In genomic region chr4:99949999-99950912, GRCh38 we compare ENCODE assay signal across 8 cellular contexts. TPM values are rescaled to one million over a fixed set of nuclear protein-coding genes. Genes with fewer than 3 reads are reported as not detected.
DNase-seq lines count a peak whose midpoint lies in the region; ATAC-seq and TF ChIP-seq lines count a peak whose summit lies in the region.

Gene H2AZ1, minus strand, starts transcription at chr4:99950275. Its CDS starts 105 bp downstream, at chr4:99950170.

- peaks cover 33% of the 10 kb centered on the region for H4K20me1 ChIP-seq in Loucy (ENCODE audit: insufficient read depth, low read length, poor library complexity, severe bottlenecking)

- peak; percentile 70 for ATAC-seq in RWPE2 (ENCODE audit: low read depth)
- ATAC-seq in natural killer cell = peak; percentile 72 to 87 (median 76)

- H3F3A ChIP-seq in Loucy (ENCODE audit: low read depth) = peaks cover 21% of the 10 kb centered on the region

- TF ChIP-seq CTCF in Loucy (conservative IDR thresholded peaks at IDR 0.05; ENCODE audit: low read length) = no peak
- no peak for TF ChIP-seq CTCF in RWPE2 (IDR thresholded peaks at IDR 0.05; ENCODE audit: poor library complexity, severe bottlenecking)
- no peak for TF ChIP-seq CTCF in fibroblast of pulmonary artery (IDR thresholded peaks at IDR 0.05; ENCODE audit: low read length, missing control alignments)
- TF ChIP-seq CTCF in natural killer cell (IDR thresholded peaks at IDR 0.05) = no peak

- peak within 1 kb of the TSS; percentile 91 for H3K27ac ChIP-seq in RWPE2 (ENCODE audit: poor library complexity, severe bottlenecking)

- peaks cover 23% of the 10 kb centered on the region for H3K36me3 Mint-ChIP-seq in activated T-helper 2 cell treated with anti-CD3 and anti-CD28 coated beads, Interferon-gamma antibody, Interleukin-2, Interleukin-4, amounts not matched to agents 10 μg/mL and 5 μg/mL and 100 μg/mL, durations not matched to agents 14 hours and 24 hours and 36 hours (ENCODE audit: low read depth)
- H3K36me3 Mint-ChIP-seq in natural killer cell = no peaks in the 10 kb centered on the region

- no peaks in the 10 kb centered on the region for H3K9me3 Mint-ChIP-seq in activated T-helper 2 cell treated with anti-CD3 and anti-CD28 coated beads, Interferon-gamma antibody, Interleukin-2, Interleukin-4, amounts not matched to agents 10 μg/mL and 5 μg/mL and 100 μg/mL, durations not matched to agents 14 hours and 24 hours and 36 hours
- no peaks in the 10 kb centered on the region for H3K9me3 Mint-ChIP-seq in natural killer cell

- H3K27ac Mint-ChIP-seq in activated T-helper 2 cell treated with anti-CD3 and anti-CD28 coated beads, Interferon-gamma antibody, Interleukin-2, Interleukin-4, amounts not matched to agents 10 μg/mL and 5 μg/mL and 100 μg/mL, durations not matched to agents 14 hours and 24 hours and 36 hours = no peak within 1 kb of the TSS
- no peak within 1 kb of the TSS for H3K27ac Mint-ChIP-seq in natural killer cell

- H3K4me2 ChIP-seq in Loucy (ENCODE audit: low read depth, low read length, poor library complexity, severe bottlenecking) = peak within 1 kb of the TSS; percentile 99

- H3K27me3 ChIP-seq in H7 (ENCODE audit: control insufficient read depth, insufficient read depth, low read length) = no peaks in the 10 kb centered on the region
- H3K27me3 ChIP-seq in Loucy (ENCODE audit: insufficient read depth, low read length, poor library complexity, severe bottlenecking) = peaks cover 5% of the 10 kb centered on the region
- H3K27me3 ChIP-seq in RWPE2 (ENCODE audit: insufficient read depth, poor library complexity, severe bottlenecking) = no peaks in the 10 kb centered on the region

- H3K4me3 ChIP-seq in H7 (ENCODE audit: insufficient read depth, low read depth, low read length) (peak within 1 kb of the TSS; percentile 88), Loucy (ENCODE audit: low read length, poor library complexity, severe bottlenecking) (peak within 1 kb of the TSS; percentile 96), RWPE2 (ENCODE audit: severe bottlenecking) (peak within 1 kb of the TSS; percentile 91), fibroblast of pulmonary artery (replicated peaks; ENCODE audit: low read depth, low read length) (peak within 1 kb of the TSS; percentile 93)

- DNase-seq in ELR (ENCODE audit: low read depth) (peak; percentile 99), H7 (peak; percentile 94), RWPE2 (ENCODE audit: low spot score) (peak; percentile 99), fibroblast of pulmonary artery (ENCODE audit: low read depth) (peak; percentile 99), natural killer cell (peak; percentile 87)
- DNase-seq in activated T-helper 2 cell treated with anti-CD3 and anti-CD28 coated beads, Interferon-gamma antibody, Interleukin-2, Interleukin-4, amounts not matched to agents 10 μg/mL and 5 μg/mL and 100 μg/mL, durations not matched to agents 14 hours and 24 hours and 36 hours (ENCODE audit: low spot score) = peak; percentile 95
- DNase-seq in stimulated activated naive CD4-positive, alpha-beta T cell treated with Interleukin-2 at 50 U/mL for 16 hours (lab: John Stamatoyannopoulos, UW) = peak; percentile 99

- peak within 1 kb of the TSS; percentile 99 for H3K9ac ChIP-seq in Loucy (ENCODE audit: low read depth, low read length, poor library complexity, severe bottlenecking)

- H3K4me3 Mint-ChIP-seq in activated T-helper 2 cell treated with anti-CD3 and anti-CD28 coated beads, Interferon-gamma antibody, Interleukin-2, Interleukin-4, amounts not matched to agents 10 μg/mL and 5 μg/mL and 100 μg/mL, durations not matched to agents 14 hours and 24 hours and 36 hours (ENCODE audit: low read depth) = no peak within 1 kb of the TSS
- H3K4me3 Mint-ChIP-seq in natural killer cell = no peak within 1 kb of the TSS

- intact Hi-C loops in activated T-helper 2 cell treated with anti-CD3 and anti-CD28 coated beads, Interferon-gamma antibody, Interleukin-2, Interleukin-4, amounts not matched to agents 10 μg/mL and 5 μg/mL and 100 μg/mL, durations not matched to agents 14 hours and 24 hours and 36 hours (cut with micrococcal nuclease) = loop anchor here (1.0 to 10.0 kb wide), 10 partner anchors 56 to 1397 kb away; partner anchors contain the start of genes ADH5, LAMTOR3, METAP1 and PPP3CA
- intact Hi-C loops in natural killer cell (cut with micrococcal nuclease) = loop anchor here (1.0 kb wide), 2 partner anchors 138 to 862 kb away; partner anchors contain the start of gene ADH5

- no peaks in the 10 kb centered on the region for H3K9me2 ChIP-seq in Loucy (replicated peaks; ENCODE audit: low read depth, low read length)

- peaks cover 8% of the 10 kb centered on the region for H3K36me3 ChIP-seq in H7 (replicated peaks; ENCODE audit: control insufficient read depth, insufficient read depth, low read length)
- peaks cover 20% of the 10 kb centered on the region for H3K36me3 ChIP-seq in Loucy (ENCODE audit: insufficient read depth, low read length)
- peaks cover 25% of the 10 kb centered on the region for H3K36me3 ChIP-seq in RWPE2 (ENCODE audit: low read depth)

- H3K4me1 ChIP-seq in Loucy (ENCODE audit: insufficient read depth, low read length, poor library complexity, severe bottlenecking) = peaks cover 33% of the 10 kb centered on the region
- peaks cover 20% of the 10 kb centered on the region for H3K4me1 ChIP-seq in RWPE2 (ENCODE audit: insufficient read depth, poor library complexity, severe bottlenecking)

- H3K4me1 Mint-ChIP-seq in activated T-helper 2 cell treated with anti-CD3 and anti-CD28 coated beads, Interferon-gamma antibody, Interleukin-2, Interleukin-4, amounts not matched to agents 10 μg/mL and 5 μg/mL and 100 μg/mL, durations not matched to agents 14 hours and 24 hours and 36 hours (ENCODE audit: low read depth) = peaks cover 24% of the 10 kb centered on the region
- peaks cover 16 to 23% of the 10 kb centered on the region in 2 donors for H3K4me1 Mint-ChIP-seq in natural killer cell

- H3K9me3 ChIP-seq in Loucy (ENCODE audit: insufficient read depth, low read depth, low read length) = no peaks in the 10 kb centered on the region
- no peaks in the 10 kb centered on the region for H3K9me3 ChIP-seq in RWPE2 (ENCODE audit: severe bottlenecking)

- peak within 1 kb of the TSS; percentile 89 for H2AFZ ChIP-seq in Loucy (ENCODE audit: low read length)

- peaks cover 49% of the 10 kb centered on the region for H3K79me2 ChIP-seq in Loucy (ENCODE audit: insufficient read depth, low read length)

- no peaks in the 10 kb centered on the region for H3K27me3 Mint-ChIP-seq in activated T-helper 2 cell treated with anti-CD3 and anti-CD28 coated beads, Interferon-gamma antibody, Interleukin-2, Interleukin-4, amounts not matched to agents 10 μg/mL and 5 μg/mL and 100 μg/mL, durations not matched to agents 14 hours and 24 hours and 36 hours (ENCODE audit: low read depth)
- H3K27me3 Mint-ChIP-seq in natural killer cell (ENCODE audit: low read depth in 2 of 2) = no peaks in the 10 kb centered on the region

RNA-seq across cellular contexts. Expression of gene H2AZ1, which starts in this region (rescaled TPM):
- total RNA-seq in H7 (2014; rRNA removed; shearing (Covaris generic)) = 793 and 1,194 TPM in 2 replicates
- 446 and 466 TPM in 2 replicates for total RNA-seq in activated T-helper 2 cell treated with anti-CD3 and anti-CD28 coated beads, Interferon-gamma antibody, Interleukin-2, Interleukin-4, amounts not matched to agents 10 μg/mL and 5 μg/mL and 100 μg/mL, durations not matched to agents 14 hours and 24 hours and 36 hours
- 10 to 100 TPM; 87.7 to 91.3 (median 89.5) TPM for total RNA-seq in natural killer cell

Comparison
In these comparisons a context has a peak if more than half of its experiments do, and no peak if none do; other contexts are left out.
1. Peak in every context shown above with its lines: DNase-seq, ATAC-seq, H3K4me3 ChIP-seq and H3K27ac ChIP-seq.